In the genomic region with DNA sequence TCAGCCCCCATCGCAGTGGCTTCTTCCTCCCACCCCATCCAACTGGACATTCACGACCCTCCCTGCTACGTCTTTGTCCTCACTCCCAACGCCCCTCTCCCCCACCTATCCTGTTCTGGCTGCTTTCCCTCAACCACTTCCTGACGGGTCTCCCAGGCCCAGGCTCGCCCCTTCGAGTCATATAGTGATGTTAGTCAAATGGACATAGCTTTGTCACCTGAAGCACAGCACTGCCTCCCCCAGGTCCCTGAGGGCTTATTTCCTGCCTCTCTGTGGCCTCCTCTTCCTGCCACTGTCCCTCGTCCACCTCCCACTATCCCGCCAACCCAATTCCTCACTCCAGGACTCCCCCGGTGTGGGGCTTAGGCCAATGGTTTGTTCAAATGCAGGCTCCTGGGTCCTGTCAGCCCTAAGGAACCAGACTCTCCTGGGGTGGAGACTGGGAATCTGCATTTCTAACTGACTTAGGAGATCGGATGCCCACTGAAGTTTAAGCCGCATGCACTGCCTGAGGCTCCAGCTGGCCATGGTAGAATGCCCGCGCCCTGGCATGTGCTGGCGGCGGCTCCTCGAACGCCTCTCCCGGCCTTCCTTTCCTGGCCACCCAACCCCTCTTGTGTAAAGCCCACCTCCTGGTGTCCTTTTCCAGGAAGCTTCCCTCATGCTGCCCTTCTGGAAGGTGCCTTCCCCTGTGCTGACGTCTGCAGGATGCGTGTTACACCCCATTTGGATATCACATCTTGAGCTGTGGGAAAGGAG, we compare ENCODE assay signal across 13 cellular contexts. TPM values are rescaled to one million over a fixed set of nuclear protein-coding genes. Genes with fewer than 3 reads are reported as not detected.
DNase-seq lines count a peak whose midpoint lies in the region; ATAC-seq and TF ChIP-seq lines count a peak whose summit lies in the region.
"Had no signal": no experiment of that assay in that cellular context is flagged by ENCODE, and none has a peak within 500 bp of the region (broad histone marks: within the 10 kb centered on the region; RNA-seq: fewer than 3 reads in every experiment).

No MANE protein-coding gene starts in this region.

- no peak overlapping the region for H3K4me3 Mint-ChIP-seq in activated naive CD4-positive, alpha-beta T cell treated with anti-CD3 and anti-CD28 coated beads, Interleukin-2, amount 50 U/mL, for 24 hours
- no peak overlapping the region for H3K4me3 Mint-ChIP-seq in activated CD4-positive, alpha-beta memory T cell treated with anti-CD3 and anti-CD28 coated beads, Interleukin-2, amount 10 ng/mL, durations not matched to agents 7 days and 5 days
- H3K4me3 Mint-ChIP-seq in stimulated activated naive CD8-positive, alpha-beta T cell treated with anti-CD3 and anti-CD28 coated beads, Interleukin-15, amount 100 ng/mL, for 72 hours, result no peak overlapping the region

- TF ChIP-seq CTCF in foreskin keratinocyte (conservative IDR thresholded peaks at IDR 0.05), result peak; percentile 7

- H3K9me3 Mint-ChIP-seq in activated naive CD4-positive, alpha-beta T cell treated with anti-CD3 and anti-CD28 coated beads, Interleukin-2, amount 50 U/mL, for 24 hours, result no peaks in the 10 kb centered on the region
- no peaks in the 10 kb centered on the region for H3K9me3 Mint-ChIP-seq in activated CD4-positive, alpha-beta memory T cell treated with anti-CD3 and anti-CD28 coated beads, Interleukin-2, amount 10 ng/mL, durations not matched to agents 7 days and 5 days
- H3K9me3 Mint-ChIP-seq in stimulated activated naive CD8-positive, alpha-beta T cell treated with anti-CD3 and anti-CD28 coated beads, Interleukin-15, amount 100 ng/mL, for 72 hours, result no peaks in the 10 kb centered on the region

- H3K27me3 ChIP-seq in foreskin keratinocyte, result no peaks in the 10 kb centered on the region
- H3K27me3 ChIP-seq: ascending aorta, stomach had no signal

- CTCF ChIA-PET in activated CD4-positive, alpha-beta memory T cell treated with anti-CD3 and anti-CD28 coated beads, Interleukin-2, amount 10 ng/mL, durations not matched to agents 7 days and 5 days (lab: Charles Lee), result no interaction called here

- H3K27me3 Mint-ChIP-seq in activated naive CD4-positive, alpha-beta T cell treated with anti-CD3 and anti-CD28 coated beads, Interleukin-2, amount 50 U/mL, for 24 hours, result no peaks in the 10 kb centered on the region
- H3K27me3 Mint-ChIP-seq in activated CD4-positive, alpha-beta memory T cell treated with anti-CD3 and anti-CD28 coated beads, Interleukin-2, amount 10 ng/mL, durations not matched to agents 7 days and 5 days, result no peaks in the 10 kb centered on the region
- H3K27me3 Mint-ChIP-seq in stimulated activated naive CD8-positive, alpha-beta T cell treated with anti-CD3 and anti-CD28 coated beads, Interleukin-15, amount 100 ng/mL, for 72 hours, result no peaks in the 10 kb centered on the region

- no peaks in the 10 kb centered on the region for H3K4me1 ChIP-seq in foreskin keratinocyte

- peaks cover 51% of the 10 kb centered on the region for H3K4me1 Mint-ChIP-seq in activated naive CD4-positive, alpha-beta T cell treated with anti-CD3 and anti-CD28 coated beads, Interleukin-2, amount 50 U/mL, for 24 hours
- H3K4me1 Mint-ChIP-seq in activated CD4-positive, alpha-beta memory T cell treated with anti-CD3 and anti-CD28 coated beads, Interleukin-2, amount 10 ng/mL, durations not matched to agents 7 days and 5 days, result peaks cover 59% of the 10 kb centered on the region
- peaks cover 96% of the 10 kb centered on the region for H3K4me1 Mint-ChIP-seq in stimulated activated naive CD8-positive, alpha-beta T cell treated with anti-CD3 and anti-CD28 coated beads, Interleukin-15, amount 100 ng/mL, for 72 hours

- peaks cover 6% of the 10 kb centered on the region for H3K36me3 Mint-ChIP-seq in activated naive CD4-positive, alpha-beta T cell treated with anti-CD3 and anti-CD28 coated beads, Interleukin-2, amount 50 U/mL, for 24 hours
- peaks cover 93% of the 10 kb centered on the region for H3K36me3 Mint-ChIP-seq in activated CD4-positive, alpha-beta memory T cell treated with anti-CD3 and anti-CD28 coated beads, Interleukin-2, amount 10 ng/mL, durations not matched to agents 7 days and 5 days (ENCODE audit: low read depth)

- H3K27ac ChIP-seq in foreskin keratinocyte, result no peak overlapping the region
- H3K27ac ChIP-seq: ascending aorta had no signal

- ATAC-seq in foreskin keratinocyte (no peak), HG02852 (IDR thresholded peaks at IDR 0.05; ENCODE audit: unreplicated experiment) (no peak)
- no peak for ATAC-seq in stimulated activated naive CD8-positive, alpha-beta T cell treated with anti-CD3 and anti-CD28 coated beads, Interleukin-15, amount 100 ng/mL, for 72 hours

- DNase-seq in activated naive CD4-positive, alpha-beta T cell treated with anti-CD3 and anti-CD28 coated beads, Interleukin-2, amount 50 U/mL, for 16 hours, result no peak
- no peak for DNase-seq in activated CD4-positive, alpha-beta memory T cell treated with anti-CD3 and anti-CD28 coated beads, Interleukin-2, amount 10 ng/mL, durations not matched to agents 7 days and 5 days
- no peak for DNase-seq in foreskin keratinocyte
- peak in 1 of 2 donors; percentile 14 for DNase-seq in stimulated activated naive CD8-positive, alpha-beta T cell treated with anti-CD3 and anti-CD28 coated beads, Interleukin-15, amount 100 ng/mL, for 72 hours
- no peak for DNase-seq in NCI-H2227 treated with DMSO at 0.1 percent for 48 hours (lab: John Stamatoyannopoulos, UW)
- no peak for DNase-seq in HPDE6-E6E7 (ENCODE audit: extremely low spot score)
- DNase-seq: activated CD4-positive, alpha-beta T cell treated with anti-CD3 and anti-CD28 coated beads for 48 hours; NCI-H1092; NCI-H69; stomach had no signal

- peak overlapping the region; percentile 77 for H3K27ac Mint-ChIP-seq in activated naive CD4-positive, alpha-beta T cell treated with anti-CD3 and anti-CD28 coated beads, Interleukin-2, amount 50 U/mL, for 24 hours
- peak overlapping the region; percentile 83 for H3K27ac Mint-ChIP-seq in activated CD4-positive, alpha-beta memory T cell treated with anti-CD3 and anti-CD28 coated beads, Interleukin-2, amount 10 ng/mL, durations not matched to agents 7 days and 5 days
- H3K27ac Mint-ChIP-seq in stimulated activated naive CD8-positive, alpha-beta T cell treated with anti-CD3 and anti-CD28 coated beads, Interleukin-15, amount 100 ng/mL, for 72 hours, result peak overlapping the region; percentile 49 to 96

- POLR2A ChIA-PET in activated CD4-positive, alpha-beta memory T cell treated with anti-CD3 and anti-CD28 coated beads, Interleukin-2, amount 10 ng/mL, durations not matched to agents 7 days and 5 days (lab: Charles Lee), result interaction anchor here (1.1 to 16.2 kb wide), 7 partner anchors 9 to 32 kb away, joined by 3 to 479 read pairs (median 15); a partner anchor contains a TSS

RNA-seq across cellular contexts. Expression of a gene that starts 18.3 kb away (rescaled TPM):
- total RNA-seq in activated CD4-positive, alpha-beta memory T cell treated with anti-CD3 and anti-CD28 coated beads, Interleukin-2, amount 10 ng/mL, durations not matched to agents 7 days and 5 days, result 100 to 1,000 TPM; 498 to 500 TPM
- 47.7 and 48.4 TPM in 2 replicates for total RNA-seq in foreskin keratinocyte
- 29.9 and 33.0 TPM in 2 replicates for polyA plus RNA-seq in foreskin keratinocyte

RNA-seq across cellular contexts. Expression of a gene that starts 31.7 kb away (rescaled TPM):
- 100 to 1,000 TPM; 111 to 114 TPM for total RNA-seq in activated CD4-positive, alpha-beta memory T cell treated with anti-CD3 and anti-CD28 coated beads, Interleukin-2, amount 10 ng/mL, durations not matched to agents 7 days and 5 days
- total RNA-seq in foreskin keratinocyte, result 27.5 and 33.2 TPM in 2 replicates
- 13.1 and 13.5 TPM in 2 replicates for polyA plus RNA-seq in foreskin keratinocyte

RNA-seq across cellular contexts. Expression of a gene that starts 36.7 kb away (rescaled TPM):
- 100 to 1,000 TPM; 109 to 111 TPM for total RNA-seq in activated CD4-positive, alpha-beta memory T cell treated with anti-CD3 and anti-CD28 coated beads, Interleukin-2, amount 10 ng/mL, durations not matched to agents 7 days and 5 days
- total RNA-seq in foreskin keratinocyte, result 52.3 and 55.9 TPM in 2 replicates
- 30.6 and 32.4 TPM in 2 replicates for polyA plus RNA-seq in foreskin keratinocyte

RNA-seq across cellular contexts. Expression of a gene that starts 55.7 kb away (rescaled TPM):
- total RNA-seq in activated CD4-positive, alpha-beta memory T cell treated with anti-CD3 and anti-CD28 coated beads, Interleukin-2, amount 10 ng/mL, durations not matched to agents 7 days and 5 days, result 10 to 100 TPM; 60.4 to 63.0 TPM
- total RNA-seq in foreskin keratinocyte, result 81.5 and 83.3 TPM in 2 replicates
- 107 and 127 TPM in 2 replicates for polyA plus RNA-seq in foreskin keratinocyte

RNA-seq across cellular contexts. Expression of a gene that starts 56.5 kb away (rescaled TPM):
- total RNA-seq in activated CD4-positive, alpha-beta memory T cell treated with anti-CD3 and anti-CD28 coated beads, Interleukin-2, amount 10 ng/mL, durations not matched to agents 7 days and 5 days, result 1 to 10 TPM; 8.0 to 8.4 TPM
- total RNA-seq in foreskin keratinocyte, result 14.0 and 16.3 TPM in 2 replicates
- 16.7 and 18.8 TPM in 2 replicates for polyA plus RNA-seq in foreskin keratinocyte

Comparison
In these comparisons a context has a peak if more than half of its experiments do, and no peak if none do; other contexts are left out.
1. RNA of a gene that starts 18.3 kb away (total RNA-seq): 498 to 500 TPM in activated CD4-positive, alpha-beta memory T cell treated with anti-CD3 and anti-CD28 coated beads, Interleukin-2, amount 10 ng/mL, durations not matched to agents 7 days and 5 days; 47.7 to 48.4 TPM in foreskin keratinocyte; every median in the first group is over 10 times any median in the second.
2. Peak in every context shown above with its lines, with median percentiles within 50 percentile points of each other: H3K27ac Mint-ChIP-seq.